ENCODE assay signal across 17 cellular contexts in the genomic region with DNA sequence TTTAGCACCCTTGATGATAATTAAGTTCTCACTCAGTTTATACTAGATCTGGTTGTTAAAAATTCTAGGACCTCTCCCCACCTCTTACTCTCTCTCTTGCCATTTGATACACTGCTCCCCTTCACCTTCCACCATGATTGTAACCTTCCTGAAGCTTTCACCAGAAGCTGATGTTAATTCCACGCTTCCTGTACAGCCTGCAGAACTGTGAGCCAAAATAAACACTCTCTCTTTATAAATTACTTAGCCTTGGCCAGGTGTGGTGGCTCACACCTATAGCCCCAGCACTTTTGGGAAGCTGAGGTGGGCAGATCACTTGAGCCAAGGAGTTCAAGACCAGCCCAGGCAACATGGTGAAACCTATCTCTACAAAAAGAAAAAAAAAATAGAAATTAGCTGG.
"Had no signal": no experiment of that assay in that cellular context is flagged by ENCODE, and none has a peak within 500 bp of the region (broad histone marks: within the 10 kb centered on the region; RNA-seq: fewer than 3 reads in every experiment).

No MANE protein-coding gene starts in this region.

- ATAC-seq: K562, Panc1, PC-3, T-cell had no signal

- DNase-seq: Kasumi-1; MM.1S; NCI-H1092 treated with DMSO at 0.1 percent for 48 hours; NCI-H1436; NCI-H187; NCI-H2107; NCI-H2227 treated with DMSO at 0.1 percent for 48 hours; NCI-H524; NCI-H526 treated with DMSO at 0.1 percent for 48 hours; NK-92 treated with Interleukin-12 subunit alpha and Interleukin-12 subunit beta, amount 100 ng/mL, for 24 hours; PC-3; SHP77; SK-N-SH; SW 1271; T-cell had no signal
